ENCODE assay signal across 8 cellular contexts in genomic region chr15:44195151-44195740, GRCh38. TPM values are rescaled to one million over a fixed set of nuclear protein-coding genes. Genes with fewer than 3 reads are reported as not detected.
A peak's percentile ranks its signal among the peaks of the same experiment; 100 is the strongest.
DNase-seq lines count a peak whose midpoint lies in the region; ATAC-seq, FAIRE-seq and TF ChIP-seq lines count a peak whose summit lies in the region.

TSS of gene FRMD5 (minus strand) at chr15:44195271.

- no peak for TF ChIP-seq POLR2A in spleen (IDR thresholded peaks at IDR 0.05)

- H3K4me1 ChIP-seq in spleen, result peaks cover 3 to 27% (median 24%) of the 10 kb centered on the region in 6 donors

- WGBS in spleen, 5 donors, result 0 to 1% (median 1%) methylated on average over 36 to 43 of the region's 43 CpGs

- H3K36me3 ChIP-seq in spleen, result no peaks in the 10 kb centered on the region

- H3K4me3 ChIP-seq in spleen, result peak within 1 kb of the TSS; percentile 49 to 79 (median 64)

- H3K27me3 ChIP-seq in spleen (replicated peaks in 1 of 7), result peaks cover 0 to 91% (median 44%) of the 10 kb centered on the region in 7 donors

- DNase-seq in SIG-M5 treated with dmso at 0.1 percent for 504 hours (lab: John Stamatoyannopoulos, UW; ENCODE audit: unreplicated experiment) (peak; percentile 62), SIG-M5 (lab: John Stamatoyannopoulos, UW) (no peak), NCI-H2171 treated with DMSO at 0.1 percent for 48 hours (lab: John Stamatoyannopoulos, UW) (peak; percentile 100), cerebellar cortex (ENCODE audit: low spot score) (peak; percentile 96), spleen (peak; percentile 90)
- DNase-seq in activated CD4-positive, CD25-positive, alpha-beta regulatory T cell treated with anti-CD3 and anti-CD28 coated beads, Interleukin-2, amount 50 U/mL, for 72 hours, result peak; percentile 87

- peak; percentile 94 for ATAC-seq in HG03064 (IDR thresholded peaks at IDR 0.05; ENCODE audit: low read depth, unreplicated experiment)

- intact Hi-C loops in spleen (cut with DNase I; ENCODE audit: low total_unique reads), result no loop called here

- peak in 6 of 11 experiments; percentile 26 to 50 (median 45) for TF ChIP-seq CTCF in spleen (IDR thresholded peaks at IDR 0.05 in 8 of 11, conservative IDR thresholded peaks at IDR 0.05 in 3 of 11)

- no peaks in the 10 kb centered on the region for H3K9me3 ChIP-seq in spleen

- FAIRE-seq in islet of Langerhans (lab: Jason Lieb, UNC), result peak; percentile 94

- peak within 1 kb of the TSS in 3 of 8 donors; percentile 16 to 53 (median 37) for H3K27ac ChIP-seq in spleen

RNA-seq across cellular contexts. Expression of gene FRMD5, which starts in this region (rescaled TPM):
- 1 to 10 TPM in 1 of 7 donors, under 1 TPM in 5, not detected in 1; 0.32 to 1.0 (median 0.51) TPM for total RNA-seq in spleen
- polyA plus RNA-seq in spleen, result under 1 TPM; 0.09 to 0.51 (median 0.09) TPM
